ENCODE assay signal across 8 cellular contexts in the genomic region with DNA sequence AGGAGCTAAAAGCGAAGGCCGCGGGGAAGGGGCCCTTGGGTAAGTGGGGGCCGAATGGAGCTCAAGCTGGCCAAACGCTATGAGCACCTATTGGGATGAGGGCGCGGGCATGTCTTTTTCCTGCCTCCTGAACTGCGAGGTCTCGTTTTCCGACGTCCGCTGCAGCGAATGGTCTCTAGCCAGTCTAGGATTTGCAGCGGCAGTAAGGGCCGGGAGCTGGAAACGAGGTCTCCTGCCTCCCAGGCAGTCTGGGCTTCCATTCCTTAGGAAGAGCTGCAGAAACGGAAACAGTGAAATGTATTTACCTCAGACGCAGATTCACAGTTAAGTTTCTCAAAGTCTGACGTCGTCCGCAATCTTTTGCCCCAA. TPM values are rescaled to one million over a fixed set of nuclear protein-coding genes. Genes with fewer than 3 reads are reported as not detected.
DNase-seq lines count a peak whose midpoint lies in the region; ATAC-seq and TF ChIP-seq lines count a peak whose summit lies in the region.

No MANE protein-coding gene starts in this region.

- H3K4me3 Mint-ChIP-seq in activated T-cell treated with anti-CD3 and anti-CD28 coated beads, Interleukin-2, amount 50 U/mL, for 24 hours = peak overlapping the region; percentile 94
- peak overlapping the region; percentile 100 for H3K4me3 Mint-ChIP-seq in T-helper 17 cell

- TF ChIP-seq CTCF in fibroblast of villous mesenchyme (IDR thresholded peaks at IDR 0.05; ENCODE audit: insufficient read depth, low read depth, low read length) = no peak
- TF ChIP-seq CTCF in prostate gland (IDR thresholded peaks at IDR 0.05) = no peak

- intact Hi-C loops in prostate gland (cut with DNase I) = no loop called here

- whole genome bisulfite sequencing in prostate gland = 1% methylated on average over 21 of the region's 21 CpGs

- no peak for TF ChIP-seq POLR2A in prostate gland (IDR thresholded peaks at IDR 0.05)

- no peaks in the 10 kb centered on the region for H3K9me3 ChIP-seq in T-helper 17 cell (ENCODE audit: control insufficient read depth, low read length, poor library complexity, severe bottlenecking)
- H3K9me3 ChIP-seq in prostate gland = no peaks in the 10 kb centered on the region

- ATAC-seq in T-helper 17 cell (peak; percentile 3), GM19397 (IDR thresholded peaks at IDR 0.05; ENCODE audit: unreplicated experiment) (no peak)

- H3K9me3 Mint-ChIP-seq in activated T-cell treated with anti-CD3 and anti-CD28 coated beads, Interleukin-2, amount 50 U/mL, for 24 hours = no peaks in the 10 kb centered on the region

- no peaks in the 10 kb centered on the region for H3K27me3 ChIP-seq in prostate gland (replicated peaks; ENCODE audit: insufficient read depth)

- peaks cover 42% of the 10 kb centered on the region for H3K4me1 Mint-ChIP-seq in activated T-cell treated with anti-CD3 and anti-CD28 coated beads, Interleukin-2, amount 50 U/mL, for 24 hours (ENCODE audit: low read depth)
- H3K4me1 Mint-ChIP-seq in T-helper 17 cell = peaks cover 30% of the 10 kb centered on the region

- peak overlapping the region; percentile 85 for H3K4me3 ChIP-seq in fibroblast of villous mesenchyme (ENCODE audit: low read depth, low read length)
- H3K4me3 ChIP-seq in prostate gland = peak overlapping the region; percentile 87 to 96

- H3K36me3 ChIP-seq in prostate gland = no peaks in the 10 kb centered on the region

- no peak for DNase-seq in activated T-cell treated with anti-CD3 and anti-CD28 coated beads, Interleukin-2, amount 50 U/mL, for 24 hours
- DNase-seq in activated T-cell treated with anti-CD3 and anti-CD28 coated beads for 4 hours (no peak), T-helper 17 cell (no peak), fibroblast of villous mesenchyme (ENCODE audit: low read depth) (peak; percentile 42), prostate gland (ENCODE audit: low spot score) (no peak), SIG-M5 (lab: John Stamatoyannopoulos, UW) (no peak)
- DNase-seq in stimulated activated CD4-positive, alpha-beta T cell treated with anti-CD3 and anti-CD28 coated beads, Interleukin-1b, Interleukin-23, amount 100 ng/mL, for 48 hours = no peak

- peaks cover 57% of the 10 kb centered on the region for H3K36me3 Mint-ChIP-seq in activated T-cell treated with anti-CD3 and anti-CD28 coated beads, Interleukin-2, amount 50 U/mL, for 24 hours (ENCODE audit: low read depth)
- H3K36me3 Mint-ChIP-seq in T-helper 17 cell (ENCODE audit: low read depth) = peaks cover 4% of the 10 kb centered on the region

- H3K27ac ChIP-seq in prostate gland = peak overlapping the region; percentile 89 to 91

- no peaks in the 10 kb centered on the region for H3K27me3 Mint-ChIP-seq in activated T-cell treated with anti-CD3 and anti-CD28 coated beads, Interleukin-2, amount 50 U/mL, for 24 hours
- no peaks in the 10 kb centered on the region for H3K27me3 Mint-ChIP-seq in T-helper 17 cell

- peak overlapping the region; percentile 97 for H3K27ac Mint-ChIP-seq in activated T-cell treated with anti-CD3 and anti-CD28 coated beads, Interleukin-2, amount 50 U/mL, for 24 hours
- no peak overlapping the region for H3K27ac Mint-ChIP-seq in T-helper 17 cell

- H3K4me1 ChIP-seq in prostate gland (replicated peaks) = no peaks in the 10 kb centered on the region

RNA-seq across cellular contexts. Expression of a gene that starts 0.5 kb away (rescaled TPM):
- total RNA-seq in T-helper 17 cell (100 to 1,000 TPM; 226 to 233 TPM), fibroblast of villous mesenchyme (186 and 216 TPM in 2 replicates), prostate gland (100 to 1,000 TPM; 310 to 446 TPM)

RNA-seq across cellular contexts. Expression of a gene that starts 0.7 kb away (rescaled TPM):
- total RNA-seq in T-helper 17 cell = 1 to 10 TPM; 4.1 TPM
- total RNA-seq in fibroblast of villous mesenchyme = 15.5 and 21.2 TPM in 2 replicates
- total RNA-seq in prostate gland = 10 to 100 TPM; 12.7 to 14.8 TPM

RNA-seq across cellular contexts. Expression of a gene that starts 6.0 kb away (rescaled TPM):
- total RNA-seq in T-helper 17 cell (1 to 10 TPM; 7.6 to 9.3 TPM), fibroblast of villous mesenchyme (5.5 and 7.8 TPM in 2 replicates), prostate gland (10 to 100 TPM in 1 of 2 donors, 1 to 10 TPM in 1; 7.7 to 16.5 TPM)

RNA-seq across cellular contexts. Expression of a gene that starts 10.7 kb away (rescaled TPM):
- 1 to 10 TPM; 2.4 to 4.1 TPM for total RNA-seq in T-helper 17 cell
- total RNA-seq in fibroblast of villous mesenchyme = 26.1 and 35.0 TPM in 2 replicates
- total RNA-seq in prostate gland = 100 to 1,000 TPM; 115 to 182 TPM
